22 cellular contexts compared by ENCODE assay signal in genomic region chr1:223430221-223430620, GRCh38. TPM values are rescaled to one million over a fixed set of nuclear protein-coding genes. Genes with fewer than 3 reads are reported as not detected.
"Had no signal": no experiment of that assay in that cellular context is flagged by ENCODE, and none has a peak within 500 bp of the region (broad histone marks: within the 10 kb centered on the region; RNA-seq: fewer than 3 reads in every experiment).

No MANE protein-coding gene starts in this region.

- DNase-seq: activated CD4-positive, alpha-beta T cell treated with anti-CD3 and anti-CD28 coated beads, Interleukin-2, amount 10 ng/mL, durations not matched to agents 7 days and 5 days; activated CD8-positive, alpha-beta memory T cell treated with anti-CD3 and anti-CD28 coated beads for 24 hours; activated gamma-delta T cell treated with Interleukin-2 at 50 U/mL for 16 hours; amniotic stem cell; brain microvascular endothelial cell; endodermal cell; erythroblast; nucleus accumbens; spleen; uterus had no signal

- H3K9me3 ChIP-seq: uterus had no signal

- H3K36me3 ChIP-seq: brain microvascular endothelial cell, spleen, tibial nerve, uterus had no signal

- H3K4me1 ChIP-seq: spleen, tibial nerve, uterus had no signal

- H3K27ac ChIP-seq: brain microvascular endothelial cell, hepatocyte, spleen, tibial nerve, uterus had no signal

- H3K27me3 ChIP-seq: brain microvascular endothelial cell, hepatocyte, spleen, tibial nerve, uterus had no signal

- ATAC-seq: sciatic nerve had no signal

- H3K4me3 ChIP-seq: hepatocyte, spleen, tibial nerve, uterus had no signal

RNA-seq across cellular contexts. Expression of gene CCDC185, which starts 37.0 kb away (rescaled TPM):
- total RNA-seq: activated CD4-positive, alpha-beta T cell treated with anti-CD3 and anti-CD28 coated beads, Interleukin-2, amount 10 ng/mL, durations not matched to agents 7 days and 5 days; chondrocyte; dermis microvascular lymphatic vessel endothelial cell; endodermal cell; fibroblast of villous mesenchyme; glomerular endothelial cell; hepatocyte; kidney epithelial cell; lower leg skin; mesenteric fat pad; progenitor cell of endocrine pancreas; sciatic nerve; spleen; T-helper 2 cell treated with Interferon-gamma antibody and Interleukin-4, amounts not matched to agents 100 ng/mL and 5 ng/mL, for 36 hours; tibial nerve; uterus had no signal
